ENCODE assay signal across 16 cellular contexts in the genomic region with DNA sequence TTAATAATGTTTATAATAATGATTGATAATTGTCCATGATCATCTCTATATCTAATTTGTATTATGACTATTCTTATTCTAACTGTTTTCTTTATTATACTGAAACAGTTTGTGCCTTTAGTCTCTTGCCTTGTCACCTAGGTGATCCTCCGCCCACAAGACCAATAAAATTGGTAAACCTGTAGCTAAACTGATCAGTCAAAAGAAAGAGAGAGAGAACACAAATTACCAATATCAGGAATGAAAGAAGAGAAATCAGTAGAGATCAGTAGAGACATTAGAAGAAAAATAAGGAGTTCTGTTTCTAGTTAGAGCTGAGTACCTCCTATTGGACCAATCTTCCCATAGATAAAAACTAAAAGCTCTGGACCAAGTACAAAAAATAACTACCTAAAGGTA. TPM values are rescaled to one million over a fixed set of nuclear protein-coding genes. Genes with fewer than 3 reads are reported as not detected.
DNase-seq lines count a peak whose midpoint lies in the region; ATAC-seq and TF ChIP-seq lines count a peak whose summit lies in the region.
"Had no signal": no experiment of that assay in that cellular context is flagged by ENCODE, and none has a peak within 500 bp of the region (broad histone marks: within the 10 kb centered on the region; RNA-seq: fewer than 3 reads in every experiment).

No MANE protein-coding gene starts in this region.

- no peak overlapping the region for H3K27ac ChIP-seq in brain microvascular endothelial cell
- H3K27ac ChIP-seq: 22Rv1, parathyroid adenoma had no signal

- no peaks in the 10 kb centered on the region for H3K36me3 ChIP-seq in brain microvascular endothelial cell (replicated peaks)

- in situ Hi-C loops in brain microvascular endothelial cell (cut with HindIII; ENCODE audit: low pct_ligation_motif_present, low sequenced_read_pairs): no loop called here

- TF ChIP-seq CTCF in brain microvascular endothelial cell (IDR thresholded peaks at IDR 0.05; ENCODE audit: low read depth, low read length, missing control alignments): no peak

- peak overlapping the region; percentile 73 for H3K27ac Mint-ChIP-seq in activated CD4-positive, alpha-beta T cell treated with anti-CD3 and anti-CD28 coated beads for 36 hours
- H3K27ac Mint-ChIP-seq in activated naive CD8-positive, alpha-beta T cell: peak overlapping the region; percentile 30
- H3K27ac Mint-ChIP-seq: brain had no signal

- H3K27me3 Mint-ChIP-seq in activated CD4-positive, alpha-beta T cell treated with anti-CD3 and anti-CD28 coated beads for 36 hours: peaks cover 2% of the 10 kb centered on the region
- H3K27me3 Mint-ChIP-seq in activated naive CD8-positive, alpha-beta T cell: no peaks in the 10 kb centered on the region

- ATAC-seq in activated CD4-positive, alpha-beta T cell treated with anti-CD3 and anti-CD28 coated beads for 36 hours: no peak
- ATAC-seq in GM19455 (IDR thresholded peaks at IDR 0.05; ENCODE audit: unreplicated experiment) (peak; percentile 34), HG02973 (IDR thresholded peaks at IDR 0.05; ENCODE audit: unreplicated experiment) (peak; percentile 9)
- ATAC-seq: HCT116 had no signal

- no peaks in the 10 kb centered on the region for H3K36me3 Mint-ChIP-seq in activated CD4-positive, alpha-beta T cell treated with anti-CD3 and anti-CD28 coated beads for 36 hours (ENCODE audit: low read depth)
- H3K36me3 Mint-ChIP-seq in activated naive CD8-positive, alpha-beta T cell: no peaks in the 10 kb centered on the region
- H3K36me3 Mint-ChIP-seq: brain had no signal

- intact Hi-C loops in activated CD4-positive, alpha-beta T cell treated with anti-CD3 and anti-CD28 coated beads for 36 hours (cut with DNase I, micrococcal nuclease): no loop called here

- H3K9me3 Mint-ChIP-seq in activated CD4-positive, alpha-beta T cell treated with anti-CD3 and anti-CD28 coated beads for 36 hours (ENCODE audit: low read depth): no peaks in the 10 kb centered on the region
- no peaks in the 10 kb centered on the region for H3K9me3 Mint-ChIP-seq in activated naive CD8-positive, alpha-beta T cell (ENCODE audit: low read depth)

- no peak overlapping the region for H3K4me3 Mint-ChIP-seq in activated CD4-positive, alpha-beta T cell treated with anti-CD3 and anti-CD28 coated beads for 36 hours
- peak overlapping the region; percentile 1 for H3K4me3 Mint-ChIP-seq in activated naive CD8-positive, alpha-beta T cell
- H3K4me3 Mint-ChIP-seq: brain had no signal

- no peak overlapping the region for H3K4me3 ChIP-seq in brain microvascular endothelial cell (ENCODE audit: low read depth, low read length)
- H3K4me3 ChIP-seq: lung had no signal

- POLR2A ChIA-PET in activated CD4-positive, alpha-beta T cell treated with anti-CD3 and anti-CD28 coated beads for 36 hours (lab: Charles Lee): interaction anchor here (0.8 to 1.7 kb wide), 7 partner anchors 16 to 153 kb away, joined by 3 to 11 read pairs (median 4); a partner anchor contains a TSS

- peak; percentile 42 for DNase-seq in activated CD4-positive, alpha-beta T cell treated with anti-CD3 and anti-CD28 coated beads for 36 hours
- DNase-seq in activated CD4-positive, alpha-beta T cell treated with anti-CD3 and anti-CD28 coated beads, Interleukin-2, amount 50 U/mL, for 1 hour: no peak
- DNase-seq in activated CD4-positive, CD25-positive, alpha-beta regulatory T cell treated with anti-CD3 and anti-CD28 coated beads, Interleukin-2, amount 50 U/mL, for 72 hours: no peak
- DNase-seq in NCI-H524 (lab: John Stamatoyannopoulos, UW) (no peak), brain microvascular endothelial cell (no peak)
- DNase-seq: hippocampal formation, KG1, NCI-H2029 had no signal

- peaks cover 23% of the 10 kb centered on the region for H3K4me1 Mint-ChIP-seq in activated CD4-positive, alpha-beta T cell treated with anti-CD3 and anti-CD28 coated beads for 36 hours
- peaks cover 7% of the 10 kb centered on the region for H3K4me1 Mint-ChIP-seq in activated naive CD8-positive, alpha-beta T cell (ENCODE audit: low read depth)

- CTCF ChIA-PET in activated CD4-positive, alpha-beta T cell treated with anti-CD3 and anti-CD28 coated beads for 36 hours (lab: Charles Lee): interaction anchor here (0.7 to 1.9 kb wide), 9 partner anchors 16 to 153 kb away, joined by 3 to 8 read pairs (median 4); a partner anchor contains a TSS

- H3K27me3 ChIP-seq in brain microvascular endothelial cell (replicated peaks): no peaks in the 10 kb centered on the region

RNA-seq across cellular contexts. Expression of a gene that starts 6.1 kb away (rescaled TPM):
- 10 to 100 TPM; 76.9 to 77.1 TPM for total RNA-seq in activated CD4-positive, alpha-beta T cell treated with anti-CD3 and anti-CD28 coated beads for 36 hours

RNA-seq across cellular contexts. Expression of a gene that starts 23.1 kb away (rescaled TPM):
- total RNA-seq in activated CD4-positive, alpha-beta T cell treated with anti-CD3 and anti-CD28 coated beads for 36 hours: 10 to 100 TPM; 16.0 to 31.2 TPM
